Comparison of ENCODE assay signal across 2 cellular contexts in the genomic region with DNA sequence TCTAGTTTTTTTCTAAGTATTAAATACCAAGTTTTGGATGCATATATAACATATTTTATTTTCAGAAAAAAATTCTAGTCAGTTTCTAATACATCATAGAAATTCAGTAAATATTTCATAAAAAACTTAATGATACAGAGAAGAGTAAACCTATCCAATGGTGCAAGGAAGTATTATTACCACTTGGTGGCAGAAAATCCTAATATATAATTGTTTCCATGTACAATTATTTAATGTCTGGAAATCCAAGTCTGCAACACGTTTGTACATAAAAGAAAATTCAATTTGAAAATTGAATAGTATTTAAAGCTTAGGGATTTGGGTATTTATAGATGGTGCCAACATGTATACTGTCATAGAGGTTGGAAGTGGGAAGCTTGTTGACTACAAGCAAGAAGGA.
TF ChIP-seq lines count a peak whose summit lies in the region.

No MANE protein-coding gene starts in this region.

TF ChIP-seq in GM12878, 131 proteins besides CTCF, POLR2A, EP300 and RAD21:
- peak; percentile 39; the same call in 1 of the 2 replicates for TF ChIP-seq SMC3 (IDR thresholded peaks at IDR 0.05; ENCODE audit: borderline replicate concordance, low read length)
- TF ChIP-seq CBX3 (IDR thresholded peaks at IDR 0.05; ENCODE audit: borderline replicate concordance, low read depth) = no peak

TF ChIP-seq in HepG2, 621 proteins besides CTCF, POLR2A, EP300 and RAD21:
- TF ChIP-seq ZBTB7A (CRISPR knock-in tag; IDR thresholded peaks at IDR 0.05) (no peak), HMGA1 (CRISPR knock-in tag; conservative IDR thresholded peaks at IDR 0.05) (no peak), SMC3 (IDR thresholded peaks at IDR 0.05; ENCODE audit: low read length) (peak; percentile 18; the same call in 1 of the 2 replicates), GMEB1 (CRISPR knock-in tag; IDR thresholded peaks at IDR 0.05; ENCODE audit: borderline replicate concordance) (no peak), NFE2 (CRISPR knock-in tag; IDR thresholded peaks at IDR 0.05) (no peak), CEBPB (IDR thresholded peaks at IDR 0.05; ENCODE audit: borderline replicate concordance, low read depth, low read length) (no peak), ATF3 (CRISPR knock-in tag; IDR thresholded peaks at IDR 0.05) (no peak), STAG1 (CRISPR knock-in tag; IDR thresholded peaks at IDR 0.05) (peak; percentile 53)
- TF ChIP-seq, protein P1, sequence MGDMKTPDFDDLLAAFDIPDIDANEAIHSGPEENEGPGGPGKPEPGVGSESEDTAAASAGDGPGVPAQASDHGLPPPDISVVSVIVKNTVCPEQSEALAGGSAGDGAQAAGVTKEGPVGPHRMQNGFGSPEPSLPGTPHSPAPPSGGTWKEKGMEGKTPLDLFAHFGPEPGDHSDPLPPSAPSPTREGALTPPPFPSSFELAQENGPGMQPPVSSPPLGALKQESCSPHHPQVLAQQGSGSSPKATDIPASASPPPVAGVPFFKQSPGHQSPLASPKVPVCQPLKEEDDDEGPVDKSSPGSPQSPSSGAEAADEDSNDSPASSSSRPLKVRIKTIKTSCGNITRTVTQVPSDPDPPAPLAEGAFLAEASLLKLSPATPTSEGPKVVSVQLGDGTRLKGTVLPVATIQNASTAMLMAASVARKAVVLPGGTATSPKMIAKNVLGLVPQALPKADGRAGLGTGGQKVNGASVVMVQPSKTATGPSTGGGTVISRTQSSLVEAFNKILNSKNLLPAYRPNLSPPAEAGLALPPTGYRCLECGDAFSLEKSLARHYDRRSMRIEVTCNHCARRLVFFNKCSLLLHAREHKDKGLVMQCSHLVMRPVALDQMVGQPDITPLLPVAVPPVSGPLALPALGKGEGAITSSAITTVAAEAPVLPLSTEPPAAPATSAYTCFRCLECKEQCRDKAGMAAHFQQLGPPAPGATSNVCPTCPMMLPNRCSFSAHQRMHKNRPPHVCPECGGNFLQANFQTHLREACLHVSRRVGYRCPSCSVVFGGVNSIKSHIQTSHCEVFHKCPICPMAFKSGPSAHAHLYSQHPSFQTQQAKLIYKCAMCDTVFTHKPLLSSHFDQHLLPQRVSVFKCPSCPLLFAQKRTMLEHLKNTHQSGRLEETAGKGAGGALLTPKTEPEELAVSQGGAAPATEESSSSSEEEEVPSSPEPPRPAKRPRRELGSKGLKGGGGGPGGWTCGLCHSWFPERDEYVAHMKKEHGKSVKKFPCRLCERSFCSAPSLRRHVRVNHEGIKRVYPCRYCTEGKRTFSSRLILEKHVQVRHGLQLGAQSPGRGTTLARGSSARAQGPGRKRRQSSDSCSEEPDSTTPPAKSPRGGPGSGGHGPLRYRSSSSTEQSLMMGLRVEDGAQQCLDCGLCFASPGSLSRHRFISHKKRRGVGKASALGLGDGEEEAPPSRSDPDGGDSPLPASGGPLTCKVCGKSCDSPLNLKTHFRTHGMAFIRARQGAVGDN (CRISPR knock-in tag; IDR thresholded peaks at IDR 0.05) = no peak
